10 cellular contexts compared by ENCODE assay signal in the genomic region with DNA sequence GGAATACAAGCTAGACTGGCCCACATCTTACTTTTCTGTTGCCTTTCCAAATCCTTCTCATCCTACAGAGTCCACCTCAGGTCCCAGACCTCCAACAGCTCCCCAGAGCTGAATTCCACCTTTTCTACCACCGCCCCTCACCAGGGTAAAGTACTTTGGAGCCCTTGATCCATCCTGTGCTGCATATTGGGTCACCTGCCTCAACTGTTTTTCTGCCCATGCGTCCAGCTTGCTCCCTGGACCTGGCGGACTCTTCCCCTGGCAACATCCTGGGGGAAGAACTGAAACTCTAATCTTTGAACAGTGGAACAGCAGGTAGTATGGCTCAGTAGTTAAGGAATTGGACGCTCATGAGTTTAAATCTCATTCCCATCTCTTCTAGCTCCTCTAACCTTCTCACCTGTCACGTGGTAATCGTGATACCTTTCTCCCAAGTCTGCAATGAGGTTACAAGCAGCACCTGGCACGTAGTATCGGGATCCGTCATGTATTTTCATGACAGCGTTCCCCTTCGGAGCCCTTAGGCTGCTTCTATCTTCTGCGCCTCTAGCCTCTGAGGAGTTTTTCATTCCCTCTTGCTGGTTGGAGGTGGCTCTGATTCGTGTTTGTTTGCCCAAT.
"Had no signal": no experiment of that assay in that cellular context is flagged by ENCODE, and none has a peak within 500 bp of the region (broad histone marks: within the 10 kb centered on the region; RNA-seq: fewer than 3 reads in every experiment).

No MANE protein-coding gene starts in this region.

- H3K4me3 ChIP-seq: left lung, smooth muscle cell, suprapubic skin had no signal

- H3K36me3 ChIP-seq: left lung, suprapubic skin had no signal

- H3K4me1 ChIP-seq: suprapubic skin had no signal

- H3K4me3 Mint-ChIP-seq: activated B cell treated with CpG ODN at 0.5 μM for 24 hours; activated T-helper 1 cell treated with anti-CD3 and anti-CD28 coated beads, Interleukin-12 subunit alpha, Interleukin-12 subunit beta, Interleukin-2, Interleukin-4 antibody, amounts not matched to agents 30 ng/mL and 10 ng/mL and 1 ng/mL, durations not matched to agents 14 hours and 24 hours and 36 hours; endodermal cell; natural killer cell treated with Interleukin-12 subunit alpha and Interleukin-12 subunit beta and Interleukin-15 and Interleukin-18, amount 100 ng/mL, for 72 hours had no signal

- H3K9me3 Mint-ChIP-seq: activated B cell treated with CpG ODN at 0.5 μM for 24 hours; activated T-helper 1 cell treated with anti-CD3 and anti-CD28 coated beads, Interleukin-12 subunit alpha, Interleukin-12 subunit beta, Interleukin-2, Interleukin-4 antibody, amounts not matched to agents 30 ng/mL and 10 ng/mL and 1 ng/mL, durations not matched to agents 14 hours and 24 hours and 36 hours; endodermal cell; memory B cell; natural killer cell treated with Interleukin-12 subunit alpha and Interleukin-12 subunit beta and Interleukin-15 and Interleukin-18, amount 100 ng/mL, for 72 hours had no signal

- H3K27ac Mint-ChIP-seq: activated B cell treated with CpG ODN at 0.5 μM for 24 hours; activated T-helper 1 cell treated with anti-CD3 and anti-CD28 coated beads, Interleukin-12 subunit alpha, Interleukin-12 subunit beta, Interleukin-2, Interleukin-4 antibody, amounts not matched to agents 30 ng/mL and 10 ng/mL and 1 ng/mL, durations not matched to agents 14 hours and 24 hours and 36 hours; endodermal cell; memory B cell; natural killer cell treated with Interleukin-12 subunit alpha and Interleukin-12 subunit beta and Interleukin-15 and Interleukin-18, amount 100 ng/mL, for 72 hours; progenitor cell of endocrine pancreas had no signal

- H3K4me1 Mint-ChIP-seq: memory B cell had no signal

- FAIRE-seq: TTC549 had no signal

- H3K27ac ChIP-seq: left lung, suprapubic skin had no signal

- H3K9me3 ChIP-seq: left lung, suprapubic skin had no signal
